8 cellular contexts compared by ENCODE assay signal in the genomic region with DNA sequence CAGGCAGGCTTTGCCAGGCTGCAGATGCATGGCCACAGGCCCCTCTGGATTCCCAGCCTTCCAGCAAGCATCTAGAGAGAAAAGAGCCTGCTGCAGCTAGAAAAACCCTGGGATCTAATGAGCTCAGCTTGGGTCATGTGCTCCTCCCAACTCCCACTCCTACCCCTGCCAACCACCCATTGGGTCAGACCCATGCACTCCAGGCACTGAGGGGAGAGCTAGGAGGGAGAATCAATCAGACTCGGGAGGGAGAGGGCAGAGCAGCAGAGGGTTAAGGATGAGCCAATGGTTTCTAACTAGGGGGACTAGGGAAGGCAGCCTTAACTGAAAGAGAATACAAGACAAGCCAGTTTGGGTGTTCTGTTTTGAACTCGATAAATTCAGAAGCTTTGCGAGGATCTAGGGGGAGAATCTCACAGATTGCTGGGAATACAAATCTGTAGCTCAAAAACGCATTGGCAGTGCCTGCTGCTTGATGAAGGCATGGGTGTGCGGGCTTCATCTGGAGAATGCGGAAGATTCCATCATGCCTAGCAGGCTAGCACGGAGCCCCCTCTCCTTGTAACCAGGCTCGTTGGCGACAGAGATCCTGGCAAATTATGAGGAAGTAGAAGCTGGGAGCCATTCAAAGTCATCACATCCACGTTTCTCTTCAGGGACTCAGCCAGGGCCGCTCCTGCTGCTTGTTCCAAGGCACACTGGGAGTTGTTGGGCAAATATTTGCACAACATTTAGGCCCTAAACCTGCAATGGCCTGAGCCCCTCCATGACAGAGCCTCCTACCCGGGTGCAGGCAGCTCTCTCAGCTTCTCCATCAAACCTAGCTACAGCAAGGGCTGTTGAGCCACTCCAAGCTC. TPM values are rescaled to one million over a fixed set of nuclear protein-coding genes. Genes with fewer than 3 reads are reported as not detected.
A peak's percentile ranks its signal among the peaks of the same experiment; 100 is the strongest.
DNase-seq lines count a peak whose midpoint lies in the region; ATAC-seq and TF ChIP-seq lines count a peak whose summit lies in the region.

No MANE protein-coding gene starts in this region.

- TF ChIP-seq CTCF in liver (IDR thresholded peaks at IDR 0.05; ENCODE audit: low read depth, low read length, missing input control) = no peak
- no peak for TF ChIP-seq CTCF in thyroid gland (IDR thresholded peaks at IDR 0.05)

- no peaks in the 10 kb centered on the region for H3K27me3 Mint-ChIP-seq in activated CD8-positive, alpha-beta memory T cell treated with anti-CD3 and anti-CD28 coated beads, Interleukin-2, amount 10 ng/mL, durations not matched to agents 7 days and 5 days
- H3K27me3 Mint-ChIP-seq in activated T-helper 1 cell treated with anti-CD3 and anti-CD28 coated beads, Interleukin-12 subunit alpha, Interleukin-12 subunit beta, Interleukin-2, Interleukin-4 antibody, amounts not matched to agents 30 ng/mL and 10 ng/mL and 1 ng/mL, durations not matched to agents 14 hours and 24 hours and 36 hours (ENCODE audit: insufficient read depth) = no peaks in the 10 kb centered on the region

- TF ChIP-seq POLR2A in thyroid gland (IDR thresholded peaks at IDR 0.05) = no peak

- H3K36me3 ChIP-seq in liver (ENCODE audit: control insufficient read depth in 4 of 4, insufficient read depth in 3 of 4, low read depth in 1 of 4, low read length in 3 of 4) (no peaks in the 10 kb centered on the region), thyroid gland (no peaks in the 10 kb centered on the region)

- peaks cover 14% of the 10 kb centered on the region for H3K36me3 Mint-ChIP-seq in activated CD8-positive, alpha-beta memory T cell treated with anti-CD3 and anti-CD28 coated beads, Interleukin-2, amount 10 ng/mL, durations not matched to agents 7 days and 5 days
- peaks cover 16% of the 10 kb centered on the region for H3K36me3 Mint-ChIP-seq in activated T-helper 1 cell treated with anti-CD3 and anti-CD28 coated beads, Interleukin-12 subunit alpha, Interleukin-12 subunit beta, Interleukin-2, Interleukin-4 antibody, amounts not matched to agents 30 ng/mL and 10 ng/mL and 1 ng/mL, durations not matched to agents 14 hours and 24 hours and 36 hours (ENCODE audit: low read depth)

- no peak for ATAC-seq in activated CD8-positive, alpha-beta memory T cell treated with anti-CD3 and anti-CD28 coated beads, Interleukin-2, amount 10 ng/mL, durations not matched to agents 7 days and 5 days
- ATAC-seq in HG03442 (IDR thresholded peaks at IDR 0.05; ENCODE audit: unreplicated experiment) (no peak), HG02588 (IDR thresholded peaks at IDR 0.05; ENCODE audit: unreplicated experiment) (no peak)

- H3K4me3 ChIP-seq in liver (ENCODE audit: low read depth in 1 of 3, low read length in 3 of 3) (no peak overlapping the region), thyroid gland (replicated peaks in 1 of 3) (no peak overlapping the region)

- intact Hi-C loops in activated T-helper 1 cell treated with anti-CD3 and anti-CD28 coated beads, Interleukin-12 subunit alpha, Interleukin-12 subunit beta, Interleukin-2, Interleukin-4 antibody, amounts not matched to agents 30 ng/mL and 10 ng/mL and 1 ng/mL, durations not matched to agents 14 hours and 24 hours and 36 hours (cut with micrococcal nuclease) = no loop called here
- intact Hi-C loops in thyroid gland (cut with DNase I) = no loop called here

- H3K27ac ChIP-seq in liver (ENCODE audit: low read depth in 1 of 2, low read length in 2 of 2) (peak overlapping the region; percentile 80 to 92), thyroid gland (peak overlapping the region in 2 of 3 donors; percentile 57 to 59)

- no peaks in the 10 kb centered on the region for H3K27me3 ChIP-seq in liver (ENCODE audit: control insufficient read depth in 4 of 4, insufficient read depth in 4 of 4, low read length in 3 of 4)
- no peaks in the 10 kb centered on the region for H3K27me3 ChIP-seq in thyroid gland

- CTCF ChIA-PET in activated CD8-positive, alpha-beta memory T cell treated with anti-CD3 and anti-CD28 coated beads, Interleukin-2, amount 10 ng/mL, durations not matched to agents 7 days and 5 days (lab: Charles Lee) = interaction anchor here (0.7 to 5.2 kb wide), 10 partner anchors 12 to 198 kb away, joined by 3 to 62 read pairs (median 10); a partner anchor contains a TSS

- no peak for DNase-seq in activated CD8-positive, alpha-beta memory T cell treated with anti-CD3 and anti-CD28 coated beads, Interleukin-2, amount 10 ng/mL, durations not matched to agents 7 days and 5 days
- DNase-seq in activated CD8-positive, alpha-beta memory T cell treated with anti-CD3 and anti-CD28 coated beads, Interleukin-2, amount 50 U/mL, for 4 hours = no peak
- no peak for DNase-seq in activated T-helper 1 cell treated with anti-CD3 and anti-CD28 coated beads, Interleukin-12 subunit alpha, Interleukin-12 subunit beta, Interleukin-2, Interleukin-4 antibody, amounts not matched to agents 30 ng/mL and 10 ng/mL and 1 ng/mL, durations not matched to agents 14 hours and 24 hours and 36 hours (ENCODE audit: low spot score)
- DNase-seq in thyroid gland (no peak), DMS 273 treated with DMSO at 0.1 percent for 48 hours (lab: John Stamatoyannopoulos, UW) (no peak)

- H3K4me3 Mint-ChIP-seq in activated CD8-positive, alpha-beta memory T cell treated with anti-CD3 and anti-CD28 coated beads, Interleukin-2, amount 10 ng/mL, durations not matched to agents 7 days and 5 days = no peak overlapping the region
- H3K4me3 Mint-ChIP-seq in activated T-helper 1 cell treated with anti-CD3 and anti-CD28 coated beads, Interleukin-12 subunit alpha, Interleukin-12 subunit beta, Interleukin-2, Interleukin-4 antibody, amounts not matched to agents 30 ng/mL and 10 ng/mL and 1 ng/mL, durations not matched to agents 14 hours and 24 hours and 36 hours = peak overlapping the region; percentile 41

- peaks cover 22 to 33% (median 27%) of the 10 kb centered on the region in 4 donors for H3K4me1 ChIP-seq in liver (ENCODE audit: control insufficient read depth in 4 of 4, insufficient read depth in 4 of 4, low read length in 3 of 4)
- peaks cover 7 to 16% of the 10 kb centered on the region in 2 donors for H3K4me1 ChIP-seq in thyroid gland

- H3K9ac ChIP-seq in liver (ENCODE audit: low read depth in 1 of 2, low read length in 2 of 2) = peak overlapping the region in 1 of 2 donors; percentile 61

- H3K9me3 ChIP-seq in liver (ENCODE audit: control insufficient read depth in 4 of 4, low read length in 3 of 4) = no peaks in the 10 kb centered on the region
- no peaks in the 10 kb centered on the region for H3K9me3 ChIP-seq in thyroid gland

- H3K27ac Mint-ChIP-seq in activated CD8-positive, alpha-beta memory T cell treated with anti-CD3 and anti-CD28 coated beads, Interleukin-2, amount 10 ng/mL, durations not matched to agents 7 days and 5 days = peak overlapping the region; percentile 100
- peak overlapping the region; percentile 100 for H3K27ac Mint-ChIP-seq in activated T-helper 1 cell treated with anti-CD3 and anti-CD28 coated beads, Interleukin-12 subunit alpha, Interleukin-12 subunit beta, Interleukin-2, Interleukin-4 antibody, amounts not matched to agents 30 ng/mL and 10 ng/mL and 1 ng/mL, durations not matched to agents 14 hours and 24 hours and 36 hours

- H3K9me3 Mint-ChIP-seq in activated CD8-positive, alpha-beta memory T cell treated with anti-CD3 and anti-CD28 coated beads, Interleukin-2, amount 10 ng/mL, durations not matched to agents 7 days and 5 days (ENCODE audit: low read depth) = no peaks in the 10 kb centered on the region
- H3K9me3 Mint-ChIP-seq in activated T-helper 1 cell treated with anti-CD3 and anti-CD28 coated beads, Interleukin-12 subunit alpha, Interleukin-12 subunit beta, Interleukin-2, Interleukin-4 antibody, amounts not matched to agents 30 ng/mL and 10 ng/mL and 1 ng/mL, durations not matched to agents 14 hours and 24 hours and 36 hours = no peaks in the 10 kb centered on the region

- H3K4me1 Mint-ChIP-seq in activated CD8-positive, alpha-beta memory T cell treated with anti-CD3 and anti-CD28 coated beads, Interleukin-2, amount 10 ng/mL, durations not matched to agents 7 days and 5 days = peaks cover 72% of the 10 kb centered on the region
- H3K4me1 Mint-ChIP-seq in activated T-helper 1 cell treated with anti-CD3 and anti-CD28 coated beads, Interleukin-12 subunit alpha, Interleukin-12 subunit beta, Interleukin-2, Interleukin-4 antibody, amounts not matched to agents 30 ng/mL and 10 ng/mL and 1 ng/mL, durations not matched to agents 14 hours and 24 hours and 36 hours (ENCODE audit: low read depth) = peaks cover 88% of the 10 kb centered on the region

- WGBS in liver = 78% methylated on average over 12 of the region's 12 CpGs
- 84 to 85% methylated on average over 12 of the region's 12 CpGs for WGBS in thyroid gland, 2 donors

- TF ChIP-seq RAD21 in liver (IDR thresholded peaks at IDR 0.05) = no peak

TF ChIP-seq in liver, 16 proteins besides CTCF, POLR2A, EP300 and RAD21 (continues in another document):
- TF ChIP-seq, protein P1, sequence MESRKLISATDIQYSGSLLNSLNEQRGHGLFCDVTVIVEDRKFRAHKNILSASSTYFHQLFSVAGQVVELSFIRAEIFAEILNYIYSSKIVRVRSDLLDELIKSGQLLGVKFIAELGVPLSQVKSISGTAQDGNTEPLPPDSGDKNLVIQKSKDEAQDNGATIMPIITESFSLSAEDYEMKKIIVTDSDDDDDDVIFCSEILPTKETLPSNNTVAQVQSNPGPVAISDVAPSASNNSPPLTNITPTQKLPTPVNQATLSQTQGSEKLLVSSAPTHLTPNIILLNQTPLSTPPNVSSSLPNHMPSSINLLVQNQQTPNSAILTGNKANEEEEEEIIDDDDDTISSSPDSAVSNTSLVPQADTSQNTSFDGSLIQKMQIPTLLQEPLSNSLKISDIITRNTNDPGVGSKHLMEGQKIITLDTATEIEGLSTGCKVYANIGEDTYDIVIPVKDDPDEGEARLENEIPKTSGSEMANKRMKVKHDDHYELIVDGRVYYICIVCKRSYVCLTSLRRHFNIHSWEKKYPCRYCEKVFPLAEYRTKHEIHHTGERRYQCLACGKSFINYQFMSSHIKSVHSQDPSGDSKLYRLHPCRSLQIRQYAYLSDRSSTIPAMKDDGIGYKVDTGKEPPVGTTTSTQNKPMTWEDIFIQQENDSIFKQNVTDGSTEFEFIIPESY (IDR thresholded peaks at IDR 0.05) = no peak
- TF ChIP-seq HNF4A (conservative IDR thresholded peaks at IDR 0.05) (no peak), YY1 (IDR thresholded peaks at IDR 0.05) (no peak), HNF4G (IDR thresholded peaks at IDR 0.05) (no peak), JUND (IDR thresholded peaks at IDR 0.05) (no peak)
- TF ChIP-seq, protein P2, sequence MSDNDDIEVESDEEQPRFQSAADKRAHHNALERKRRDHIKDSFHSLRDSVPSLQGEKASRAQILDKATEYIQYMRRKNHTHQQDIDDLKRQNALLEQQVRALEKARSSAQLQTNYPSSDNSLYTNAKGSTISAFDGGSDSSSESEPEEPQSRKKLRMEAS (IDR thresholded peaks at IDR 0.05) = no peak

RNA-seq across cellular contexts. Expression of a gene that starts 56.4 kb away (rescaled TPM):
- total RNA-seq in activated CD8-positive, alpha-beta memory T cell treated with anti-CD3 and anti-CD28 coated beads, Interleukin-2, amount 10 ng/mL, durations not matched to agents 7 days and 5 days = 10 to 100 TPM; 12.0 to 14.5 TPM
- 12.3 and 15.2 TPM in 2 replicates for total RNA-seq in activated T-helper 1 cell treated with anti-CD3 and anti-CD28 coated beads, Interleukin-12 subunit alpha, Interleukin-12 subunit beta, Interleukin-2, Interleukin-4 antibody, amounts not matched to agents 30 ng/mL and 10 ng/mL and 1 ng/mL, durations not matched to agents 14 hours and 24 hours and 36 hours
- total RNA-seq in liver (1 to 10 TPM; 2.6 to 5.0 TPM), thyroid gland (10 to 100 TPM in 3 of 4 donors, 1 to 10 TPM in 1; 4.5 to 16.0 (median 12.3) TPM)
- polyA plus RNA-seq in liver = 1 to 10 TPM; 2.8 to 3.0 TPM
